In genomic region chr3:197858598-197858997, GRCh38 we compare ENCODE assay signal across 30 cellular contexts.
A peak's percentile ranks its signal among the peaks of the same experiment; 100 is the strongest.
DNase-seq lines count a peak whose midpoint lies in the region; ATAC-seq lines count a peak whose summit lies in the region.
"Had no signal": no experiment of that assay in that cellular context is flagged by ENCODE, and none has a peak within 500 bp of the region (broad histone marks: within the 10 kb centered on the region; RNA-seq: fewer than 3 reads in every experiment).

No MANE protein-coding gene starts in this region.

- H3K27ac Mint-ChIP-seq in stimulated activated naive CD8-positive, alpha-beta T cell treated with anti-CD3 and anti-CD28 coated beads, Interleukin-15, amount 100 ng/mL, for 72 hours, result peak overlapping the region in 1 of 2 donors; percentile 19
- peak overlapping the region; percentile 50 for H3K27ac Mint-ChIP-seq in stimulated activated naive CD8-positive, alpha-beta T cell treated with anti-CD3 and anti-CD28 coated beads, Interleukin-15, Interleukin-2, amounts not matched to agents 100 ng/mL and 50 ng/mL, for 24 hours

- H3K27me3 Mint-ChIP-seq in stimulated activated naive CD8-positive, alpha-beta T cell treated with anti-CD3 and anti-CD28 coated beads, Interleukin-15, amount 100 ng/mL, for 72 hours, result no peaks in the 10 kb centered on the region
- no peaks in the 10 kb centered on the region for H3K27me3 Mint-ChIP-seq in stimulated activated naive CD8-positive, alpha-beta T cell treated with anti-CD3 and anti-CD28 coated beads, Interleukin-15, Interleukin-2, amounts not matched to agents 100 ng/mL and 50 ng/mL, for 24 hours
- H3K27me3 Mint-ChIP-seq: T-cell had no signal

- peaks cover 46% of the 10 kb centered on the region for H3K36me3 ChIP-seq in SK-N-MC (ENCODE audit: insufficient read depth, low read length)
- H3K36me3 ChIP-seq: BE2C, uterus had no signal

- no peak overlapping the region for H3K4me3 Mint-ChIP-seq in stimulated activated naive CD8-positive, alpha-beta T cell treated with anti-CD3 and anti-CD28 coated beads, Interleukin-15, amount 100 ng/mL, for 72 hours
- H3K4me3 Mint-ChIP-seq in stimulated activated naive CD8-positive, alpha-beta T cell treated with anti-CD3 and anti-CD28 coated beads, Interleukin-15, Interleukin-2, amounts not matched to agents 100 ng/mL and 50 ng/mL, for 24 hours, result no peak overlapping the region
- H3K4me3 Mint-ChIP-seq: neural crest cell, T-cell had no signal

- peak overlapping the region; percentile 2 for H3K9ac ChIP-seq in SK-N-MC (ENCODE audit: insufficient read length)

- no peak overlapping the region for H3K4me3 ChIP-seq in SK-N-MC
- H3K4me3 ChIP-seq: A549, gastrocnemius medialis, lower lobe of right lung, suprapubic skin, uterus had no signal

- peak; percentile 78 for ATAC-seq in stimulated activated naive CD8-positive, alpha-beta T cell treated with anti-CD3 and anti-CD28 coated beads, Interleukin-15, Interleukin-2, amounts not matched to agents 100 U/mL and 50 U/mL, for 24 hours
- no peak for ATAC-seq in stimulated activated naive CD8-positive, alpha-beta T cell treated with anti-CD3 and anti-CD28 coated beads, Interleukin-15, amount 100 ng/mL, for 72 hours
- no peak for ATAC-seq in HG02759 (IDR thresholded peaks at IDR 0.05; ENCODE audit: unreplicated experiment)
- no peak for ATAC-seq in GM21390 (IDR thresholded peaks at IDR 0.05; ENCODE audit: unreplicated experiment)
- ATAC-seq: A549, gastrocnemius medialis, lower lobe of right lung, Panc1, sciatic nerve, T-cell had no signal

- H3K9me3 ChIP-seq in SK-N-MC (ENCODE audit: low read depth, low read length), result 0 out of 2 replicates have a peak, but pooled peaks cover 4% of the 10 kb centered on the region
- H3K9me3 ChIP-seq: A549, BE2C, gastrocnemius medialis, lower lobe of right lung, suprapubic skin, uterus had no signal

- no peaks in the 10 kb centered on the region for H3K9me3 Mint-ChIP-seq in stimulated activated naive CD8-positive, alpha-beta T cell treated with anti-CD3 and anti-CD28 coated beads, Interleukin-15, amount 100 ng/mL, for 72 hours
- no peaks in the 10 kb centered on the region for H3K9me3 Mint-ChIP-seq in stimulated activated naive CD8-positive, alpha-beta T cell treated with anti-CD3 and anti-CD28 coated beads, Interleukin-15, Interleukin-2, amounts not matched to agents 100 ng/mL and 50 ng/mL, for 24 hours
- H3K9me3 Mint-ChIP-seq: neural crest cell, T-cell had no signal

- H3K36me3 Mint-ChIP-seq in stimulated activated naive CD8-positive, alpha-beta T cell treated with anti-CD3 and anti-CD28 coated beads, Interleukin-15, Interleukin-2, amounts not matched to agents 100 ng/mL and 50 ng/mL, for 24 hours (ENCODE audit: low read depth), result peaks cover 42% of the 10 kb centered on the region

- H3K27ac ChIP-seq in SK-N-MC, result peak overlapping the region; percentile 12
- H3K27ac ChIP-seq: A549, gastrocnemius medialis, lower lobe of right lung, suprapubic skin, uterus had no signal

- DNase-seq in stimulated activated naive CD8-positive, alpha-beta T cell treated with anti-CD3 and anti-CD28 coated beads, Interleukin-15, Interleukin-2, amounts not matched to agents 100 U/mL and 50 U/mL, for 24 hours, result no peak
- no peak for DNase-seq in stimulated activated naive CD8-positive, alpha-beta T cell treated with anti-CD3 and anti-CD28 coated beads, Interleukin-15, amount 100 ng/mL, for 72 hours
- DNase-seq in SK-N-MC (ENCODE audit: low read depth, low spot score) (no peak), iPS DF 19.7 (ENCODE audit: low read depth, low spot score) (peak; percentile 30), superior temporal gyrus (ENCODE audit: extremely low spot score) (no peak)
- DNase-seq: activated CD4-positive, CD25-positive, alpha-beta regulatory T cell treated with anti-CD3 and anti-CD28 coated beads, Interleukin-2, amount 50 U/mL, for 72 hours; activated gamma-delta T cell treated with Interleukin-2 at 50 U/mL for 16 hours; amniotic stem cell; BE2C; DMS53; gastrocnemius medialis; hypothalamus; Kasumi-1; lower lobe of right lung; MV-4-11; NCI-H146; NCI-H510A treated with DMSO at 0.1 percent for 48 hours; NK-92 treated with Interleukin-12 subunit alpha and Interleukin-12 subunit beta, amount 100 ng/mL, for 24 hours; SHP77 treated with DMSO at 0.1 percent for 48 hours; stimulated activated CD4-positive, alpha-beta T cell treated with anti-CD3 and anti-CD28 coated beads, Interleukin-15, amount 100 ng/mL, for 24 hours; T-cell; uterus had no signal

- peaks cover 6% of the 10 kb centered on the region for H3K4me1 Mint-ChIP-seq in stimulated activated naive CD8-positive, alpha-beta T cell treated with anti-CD3 and anti-CD28 coated beads, Interleukin-15, amount 100 ng/mL, for 72 hours
- peaks cover 11% of the 10 kb centered on the region for H3K4me1 Mint-ChIP-seq in stimulated activated naive CD8-positive, alpha-beta T cell treated with anti-CD3 and anti-CD28 coated beads, Interleukin-15, Interleukin-2, amounts not matched to agents 100 ng/mL and 50 ng/mL, for 24 hours (ENCODE audit: low read depth)
- H3K4me1 Mint-ChIP-seq: T-cell had no signal
